In genomic region chr10:8168836-8169235, GRCh38 we compare ENCODE assay signal across 8 cellular contexts.
"Had no signal": no experiment of that assay in that cellular context is flagged by ENCODE, and none has a peak within 500 bp of the region (broad histone marks: within the 10 kb centered on the region; RNA-seq: fewer than 3 reads in every experiment).

No MANE protein-coding gene starts in this region.

- DNase-seq: H9, IMR-90 had no signal

- FAIRE-seq: H1, H54, HTR-8/SVneo, K562 had no signal

- H3K4me3 ChIP-seq: GM23338, K562 had no signal

- ATAC-seq: GM23338, HCT116, K562 had no signal
